1 cellular context compared by ENCODE assay signal in the genomic region with DNA sequence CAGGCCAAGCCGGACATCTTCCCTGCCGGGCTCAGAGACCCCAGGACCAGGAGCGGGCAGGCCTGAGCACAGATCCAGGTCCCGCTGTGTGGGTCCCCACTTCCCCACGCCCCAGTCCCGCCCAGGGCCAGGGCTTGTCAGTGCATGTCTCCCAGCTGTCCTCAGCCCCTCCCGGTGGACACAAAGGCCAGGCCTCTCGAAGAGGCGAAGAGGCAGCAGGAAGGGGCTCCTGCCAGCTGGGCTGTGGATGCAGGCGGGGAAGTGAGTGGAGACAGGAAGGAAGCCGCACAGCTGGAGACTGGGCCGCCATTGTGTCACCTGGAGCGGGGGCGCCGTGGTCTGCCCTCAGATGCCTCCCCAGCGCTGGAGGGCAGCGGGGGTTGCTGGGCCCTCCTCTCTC.
TF ChIP-seq lines count a peak whose summit lies in the region.

No MANE protein-coding gene starts in this region.

TF ChIP-seq in H1, 55 proteins besides CTCF, POLR2A, EP300 and RAD21:
- TF ChIP-seq CREB1 (IDR thresholded peaks at IDR 0.05) (no peak), RXRA (IDR thresholded peaks at IDR 0.05; ENCODE audit: insufficient read depth, low read depth, low read length) (no peak), KDM5A (IDR thresholded peaks at IDR 0.05; ENCODE audit: low read length) (no peak), TCF12 (IDR thresholded peaks at IDR 0.05; ENCODE audit: low read depth, low read length) (no peak), SUZ12 (IDR thresholded peaks at IDR 0.05; ENCODE audit: low read length) (no peak), HDAC2 (IDR thresholded peaks at IDR 0.05; ENCODE audit: borderline replicate concordance in 1 of 2, low read depth in 2 of 2, low read length in 2 of 2) (0 out of 4 replicates have a peak, but pooled peaks of 1 of the 2 experiments have one; percentile 4), SP1 (IDR thresholded peaks at IDR 0.05; ENCODE audit: low read depth, low read length) (no peak), KDM1A (IDR thresholded peaks at IDR 0.05; ENCODE audit: borderline replicate concordance, low read length) (no peak), YY1 (IDR thresholded peaks at IDR 0.05; ENCODE audit: low read depth, low read length) (peak; percentile 79), MAFK (IDR thresholded peaks at IDR 0.05; ENCODE audit: low read depth, low read length) (no peak)
